9 cellular contexts compared by ENCODE assay signal in the genomic region with DNA sequence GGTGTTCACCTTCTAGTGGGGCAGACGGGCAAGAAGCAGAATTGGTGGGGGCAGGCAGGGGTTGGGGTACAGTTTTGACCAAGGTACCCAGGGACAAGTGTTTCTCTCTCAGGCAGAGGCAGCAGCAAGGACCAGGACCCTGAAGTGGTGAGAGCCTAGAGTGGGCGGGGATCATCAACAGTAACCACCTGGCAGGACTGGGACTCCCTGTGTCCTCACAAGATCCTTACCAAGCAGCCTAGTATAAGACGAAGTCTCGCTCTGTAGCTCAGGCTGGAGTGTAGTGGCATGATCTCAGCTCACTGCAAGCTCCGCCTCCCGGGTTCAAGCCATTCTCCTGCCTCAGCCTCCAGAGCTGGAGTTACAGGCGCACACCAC. TPM values are rescaled to one million over a fixed set of nuclear protein-coding genes. Genes with fewer than 3 reads are reported as not detected.
A peak's percentile ranks its signal among the peaks of the same experiment; 100 is the strongest.
DNase-seq lines count a peak whose midpoint lies in the region; ATAC-seq, FAIRE-seq and TF ChIP-seq lines count a peak whose summit lies in the region.
"Had no signal": no experiment of that assay in that cellular context is flagged by ENCODE, and none has a peak within 500 bp of the region (broad histone marks: within the 10 kb centered on the region; RNA-seq: fewer than 3 reads in every experiment).

No MANE protein-coding gene starts in this region.

- no peak for FAIRE-seq in pancreas (lab: Jason Lieb, UNC)

- peaks cover 26 to 48% (median 29%) of the 10 kb centered on the region in 3 donors for H3K4me1 ChIP-seq in pancreas

- H3K27ac Mint-ChIP-seq in chondrocyte (ENCODE audit: unreplicated experiment): peak overlapping the region; percentile 49
- H3K27ac Mint-ChIP-seq: nephron progenitor cell had no signal

- H3K27me3 ChIP-seq in pancreas: no peaks in the 10 kb centered on the region

- peaks cover 43% of the 10 kb centered on the region for H3K4me1 Mint-ChIP-seq in chondrocyte (ENCODE audit: low read depth)

- no peak for TF ChIP-seq CTCF in GM12865 (IDR thresholded peaks at IDR 0.05; ENCODE audit: insufficient read depth, low read depth, low read length, missing control alignments)
- no peak for TF ChIP-seq CTCF in chondrocyte (IDR thresholded peaks at IDR 0.05)
- no peak for TF ChIP-seq CTCF in pancreas (IDR thresholded peaks at IDR 0.05)

- DNase-seq in GM12865 (ENCODE audit: low read depth) (peak; percentile 27), NCI-H510A treated with DMSO at 0.1 percent for 48 hours (lab: John Stamatoyannopoulos, UW) (peak; percentile 68), chondrocyte (ENCODE audit: low spot score) (no peak), pancreas (peak in 1 of 6 donors; percentile 32)
- no peak for DNase-seq in stimulated activated CD4-positive, alpha-beta T cell treated with anti-CD3 and anti-CD28 coated beads, Interleukin-4, amount 100 ng/mL, for 4 hours
- DNase-seq: IMR-90, nephron progenitor cell had no signal

- H3K9me3 ChIP-seq in pancreas: no peaks in the 10 kb centered on the region

- ATAC-seq in pancreas (no peak), HG02973 (IDR thresholded peaks at IDR 0.05; ENCODE audit: unreplicated experiment) (no peak), GM19397 (IDR thresholded peaks at IDR 0.05; ENCODE audit: unreplicated experiment) (no peak)

- peak overlapping the region; percentile 73 to 89 (median 82) for H3K27ac ChIP-seq in pancreas

- peaks cover 7% of the 10 kb centered on the region for H3K36me3 Mint-ChIP-seq in chondrocyte (ENCODE audit: low read depth)

- H3K4me3 ChIP-seq in GM12865 (ENCODE audit: low read depth, low read length) (no peak overlapping the region), pancreas (peak overlapping the region in 2 of 4 donors; percentile 39 to 47)

- 73 to 82% methylated on average over 7 of the region's 7 CpGs for WGBS in pancreas, 2 donors

- peaks cover 0 to 17% (median 3%) of the 10 kb centered on the region in 3 donors for H3K36me3 ChIP-seq in pancreas

- no peak overlapping the region for H3K4me3 Mint-ChIP-seq in chondrocyte (ENCODE audit: unreplicated experiment)
- H3K4me3 Mint-ChIP-seq: nephron progenitor cell had no signal

- intact Hi-C loops in pancreas (cut with DNase I): loop anchor here in 2 of 3 donors (10.0 kb wide), 2 partner anchors 103 to 113 kb away; a partner anchor contains a TSS

- H3K27me3 Mint-ChIP-seq in chondrocyte (ENCODE audit: low read depth): no peaks in the 10 kb centered on the region

- H3K9me3 Mint-ChIP-seq in chondrocyte (ENCODE audit: low read depth): no peaks in the 10 kb centered on the region
- H3K9me3 Mint-ChIP-seq: nephron progenitor cell had no signal

RNA-seq across cellular contexts. Expression of a gene that starts 3.2 kb away (rescaled TPM):
- 66.4 to 75.8 TPM (median 68.1 TPM) in 3 replicates for total RNA-seq in chondrocyte
- 10 to 100 TPM; 27.8 to 55.9 (median 39.0) TPM for total RNA-seq in pancreas
- polyA plus RNA-seq in pancreas: 10 to 100 TPM; 46.9 to 63.3 TPM

RNA-seq across cellular contexts. Expression of a gene that starts 57.4 kb away (rescaled TPM):
- 23.8 to 37.8 TPM (median 26.0 TPM) in 3 replicates for total RNA-seq in chondrocyte
- total RNA-seq in pancreas: 10 to 100 TPM; 13.2 to 22.0 (median 16.7) TPM
- 100 to 1,000 TPM in 1 of 2 donors, 10 to 100 TPM in 1; 63.5 to 111 TPM for polyA plus RNA-seq in pancreas

Comparison
In these comparisons a context has a peak if more than half of its experiments do, and no peak if none do; other contexts are left out.
1. DNase-seq: peak in GM12865 (single experiment) and NCI-H510A treated with DMSO at 0.1 percent for 48 hours (single experiment); none in chondrocyte (single experiment) and stimulated activated CD4-positive, alpha-beta T cell treated with anti-CD3 and anti-CD28 coated beads, Interleukin-4, amount 100 ng/mL, for 4 hours (0 of 2).